Comparison of ENCODE assay signal across 11 cellular contexts in genomic region chr21:32578107-32578691, GRCh38. TPM values are rescaled to one million over a fixed set of nuclear protein-coding genes. Genes with fewer than 3 reads are reported as not detected.
DNase-seq lines count a peak whose midpoint lies in the region; ATAC-seq and TF ChIP-seq lines count a peak whose summit lies in the region.
"Had no signal": no experiment of that assay in that cellular context is flagged by ENCODE, and none has a peak within 500 bp of the region (broad histone marks: within the 10 kb centered on the region; RNA-seq: fewer than 3 reads in every experiment).

No MANE protein-coding gene starts in this region.

- H3K36me3 ChIP-seq in IMR-90 (ENCODE audit: control insufficient read depth, insufficient read depth, low read length) = no peaks in the 10 kb centered on the region

- POLR2A ChIA-PET in IMR-90 (lab: Charles Lee; ENCODE audit: unreplicated experiment) = no interaction called here
- POLR2A ChIA-PET in activated naive CD8-positive, alpha-beta T cell treated with anti-CD3 and anti-CD28 coated beads, Interleukin-2, amount 10 ng/mL, durations not matched to agents 7 days and 5 days (lab: Charles Lee) = no interaction called here
- POLR2A ChIA-PET in naive thymus-derived CD8-positive, alpha-beta T cell (lab: Charles Lee) = interaction anchor here (0.6 kb wide), 1 partner anchor 151 kb away, joined by 3 read pairs; no protein-coding TSS in a partner anchor

- no peak overlapping the region for H2BK20ac ChIP-seq in IMR-90 (ENCODE audit: low read depth, low read length)

- H3K4ac ChIP-seq in IMR-90 (ENCODE audit: low read depth, low read length) = no peak overlapping the region

- H2AFZ ChIP-seq in IMR-90 (replicated peaks; ENCODE audit: low read length, poor library complexity) = peak overlapping the region; percentile 14

- H3K14ac ChIP-seq in IMR-90 (replicated peaks; ENCODE audit: low read depth, low read length) = no peak overlapping the region

- H3K4me1 Mint-ChIP-seq in activated naive CD8-positive, alpha-beta T cell treated with anti-CD3 and anti-CD28 coated beads, Interleukin-2, amount 10 ng/mL, durations not matched to agents 7 days and 5 days = no peaks in the 10 kb centered on the region
- peaks cover 0 to 6% (median 0%) of the 10 kb centered on the region in 4 donors for H3K4me1 Mint-ChIP-seq in naive thymus-derived CD8-positive, alpha-beta T cell

- in situ Hi-C loops in IMR-90 (cut with MboI; ENCODE audit: low sequenced_read_pairs) = no loop called here

- no TSS peak for BruUV-seq in IMR-90 (replicated peaks; lab: Mats Ljungman, UMichigan)

- ATAC-seq in IMR-90 (ENCODE audit: low read depth) (peak; percentile 48; the same call in 1 of the 2 replicates), GM19023 (IDR thresholded peaks at IDR 0.05; ENCODE audit: unreplicated experiment) (no peak)
- ATAC-seq in activated naive CD8-positive, alpha-beta T cell treated with anti-CD3 and anti-CD28 coated beads, Interleukin-2, amount 10 ng/mL, durations not matched to agents 7 days and 5 days (ENCODE audit: low read depth) = peak; percentile 89
- ATAC-seq in naive thymus-derived CD8-positive, alpha-beta T cell = peak; percentile 46 to 89

- no peak overlapping the region for H3K9ac ChIP-seq in IMR-90 (ENCODE audit: low read depth, low read length)

- no peaks in the 10 kb centered on the region for H3K79me1 ChIP-seq in IMR-90 (ENCODE audit: low read depth in 1 of 2, low read length in 2 of 2)

- no peak overlapping the region for H2AK5ac ChIP-seq in IMR-90 (ENCODE audit: low read depth, low read length)

- intact Hi-C loops in IMR-90 (cut with micrococcal nuclease) = no loop called here

- TF ChIP-seq POLR2A in IMR-90 (IDR thresholded peaks at IDR 0.05; ENCODE audit: low read depth, low read length) = no peak

- no peak overlapping the region for H4K8ac ChIP-seq in IMR-90 (ENCODE audit: low read depth in 2 of 2, low read length in 2 of 2)

- no peaks in the 10 kb centered on the region for H3K9me3 ChIP-seq in IMR-90 (ENCODE audit: control insufficient read depth, insufficient read depth, low read length)

- H3K56ac ChIP-seq in IMR-90 (ENCODE audit: extremely low read depth, insufficient read depth, low read length) = no peak overlapping the region

- no peak overlapping the region for H3K23ac ChIP-seq in IMR-90 (ENCODE audit: low read depth, low read length)

- no peak overlapping the region for H2BK5ac ChIP-seq in IMR-90 (ENCODE audit: low read depth, low read length, poor library complexity, severe bottlenecking)

- no peak overlapping the region for H2BK120ac ChIP-seq in IMR-90 (ENCODE audit: low read depth, low read length)

- no peaks in the 10 kb centered on the region for H4K20me1 ChIP-seq in IMR-90 (ENCODE audit: insufficient read depth, low read length)

- TF ChIP-seq RAD21 in IMR-90 (IDR thresholded peaks at IDR 0.05; ENCODE audit: low read length) = peak; percentile 38

- H3K4me3 Mint-ChIP-seq in activated naive CD8-positive, alpha-beta T cell treated with anti-CD3 and anti-CD28 coated beads, Interleukin-2, amount 10 ng/mL, durations not matched to agents 7 days and 5 days = no peak overlapping the region
- H3K4me3 Mint-ChIP-seq in naive thymus-derived CD8-positive, alpha-beta T cell = no peak overlapping the region
- H3K4me3 Mint-ChIP-seq: T-helper 1 cell treated with Interleukin-12 subunit alpha and Interleukin-12 subunit beta and Interleukin-4 antibody, amounts not matched to agents 30 μg/mL and 1 μg/mL, for 36 hours had no signal

- H2BK15ac ChIP-seq in IMR-90 (ENCODE audit: low read depth, low read length) = no peak overlapping the region

- H3K18ac ChIP-seq in IMR-90 (ENCODE audit: low read depth, low read length) = no peak overlapping the region

- H3K27me3 ChIP-seq in IMR-90 (ENCODE audit: control insufficient read depth, insufficient read depth, low read length) = peaks cover 46% of the 10 kb centered on the region

- H3K27ac Mint-ChIP-seq in activated naive CD8-positive, alpha-beta T cell treated with anti-CD3 and anti-CD28 coated beads, Interleukin-2, amount 10 ng/mL, durations not matched to agents 7 days and 5 days = no peak overlapping the region
- peak overlapping the region in 2 of 10 donors; percentile 20 to 46 for H3K27ac Mint-ChIP-seq in naive thymus-derived CD8-positive, alpha-beta T cell
- H3K27ac Mint-ChIP-seq: T-helper 1 cell treated with Interleukin-12 subunit alpha and Interleukin-12 subunit beta and Interleukin-4 antibody, amounts not matched to agents 30 μg/mL and 1 μg/mL, for 36 hours had no signal

- no peak overlapping the region for H3K27ac ChIP-seq in IMR-90 (ENCODE audit: insufficient read depth, low read length)

- no peak overlapping the region for H3K4me2 ChIP-seq in IMR-90 (ENCODE audit: low read depth, low read length)

- no peak overlapping the region for H3K4me3 ChIP-seq in IMR-90 (ENCODE audit: insufficient read depth, low read depth, low read length)
- H3K4me3 ChIP-seq: lung had no signal

- dilution Hi-C loops in IMR-90 (cut with HindIII; ENCODE audit: low sequenced_read_pairs, unreplicated experiment) = no loop called here

- DNase-seq in NCI-H748 (lab: John Stamatoyannopoulos, UW; ENCODE audit: unreplicated experiment) = peak; percentile 47
- no peak for DNase-seq in NCI-H748 treated with DMSO at 0.1 percent for 48 hours (lab: John Stamatoyannopoulos, UW)
- DNase-seq in IMR-90 = peak; percentile 9
- DNase-seq in activated naive CD8-positive, alpha-beta T cell treated with anti-CD3 and anti-CD28 coated beads, Interleukin-2, amount 10 ng/mL, durations not matched to agents 7 days and 5 days = peak; percentile 46
- DNase-seq in naive thymus-derived CD8-positive, alpha-beta T cell = peak in 3 of 10 donors; percentile 6 to 24 (median 9)
- no peak for DNase-seq in anterior cingulate cortex (lab: John Stamatoyannopoulos, UW)
- DNase-seq in NAMALWA (ENCODE audit: low spot score) = no peak
- DNase-seq: AML-193 had no signal

- H4K91ac ChIP-seq in IMR-90 (ENCODE audit: insufficient read depth, low read depth, low read length) = no peak overlapping the region

- 44% methylated on average over 6 of the region's 15 CpGs; no CpG with 5 or more reads in 1 of the 2 experiments for WGBS in IMR-90 (ENCODE audit: extremely low coverage in 2 of 2, insufficient read length in 1 of 2), 2 experiments

- H3K9me1 ChIP-seq in IMR-90 (ENCODE audit: insufficient read depth, low read length) = no peaks in the 10 kb centered on the region

- no peak overlapping the region for H2AK9ac ChIP-seq in IMR-90 (replicated peaks; ENCODE audit: low read depth, low read length, poor library complexity)

- peaks cover 2% of the 10 kb centered on the region for H3K27me3 Mint-ChIP-seq in activated naive CD8-positive, alpha-beta T cell treated with anti-CD3 and anti-CD28 coated beads, Interleukin-2, amount 10 ng/mL, durations not matched to agents 7 days and 5 days
- peaks cover 0 to 4% (median 0%) of the 10 kb centered on the region in 5 donors for H3K27me3 Mint-ChIP-seq in naive thymus-derived CD8-positive, alpha-beta T cell

- H3K36me3 Mint-ChIP-seq in activated naive CD8-positive, alpha-beta T cell treated with anti-CD3 and anti-CD28 coated beads, Interleukin-2, amount 10 ng/mL, durations not matched to agents 7 days and 5 days = no peaks in the 10 kb centered on the region
- H3K36me3 Mint-ChIP-seq in naive thymus-derived CD8-positive, alpha-beta T cell = no peaks in the 10 kb centered on the region

- H4K5ac ChIP-seq in IMR-90 (ENCODE audit: low read depth, low read length) = no peak overlapping the region

- TF ChIP-seq CTCF in IMR-90 (conservative IDR thresholded peaks at IDR 0.05; ENCODE audit: low read depth, low read length) = peak; percentile 30; the same call in 1 of the 2 replicates

- H3K4me1 ChIP-seq in IMR-90 (ENCODE audit: control insufficient read depth, insufficient read depth, low read length) = no peaks in the 10 kb centered on the region

- H3K9me3 Mint-ChIP-seq in activated naive CD8-positive, alpha-beta T cell treated with anti-CD3 and anti-CD28 coated beads, Interleukin-2, amount 10 ng/mL, durations not matched to agents 7 days and 5 days = no peaks in the 10 kb centered on the region
- no peaks in the 10 kb centered on the region for H3K9me3 Mint-ChIP-seq in naive thymus-derived CD8-positive, alpha-beta T cell
- H3K9me3 Mint-ChIP-seq: T-helper 1 cell treated with Interleukin-12 subunit alpha and Interleukin-12 subunit beta and Interleukin-4 antibody, amounts not matched to agents 30 μg/mL and 1 μg/mL, for 36 hours had no signal

- CTCF ChIA-PET in IMR-90 (lab: Yijun Ruan, JAX) = no interaction called here

TF ChIP-seq in IMR-90, 13 proteins besides CTCF, POLR2A, EP300 and RAD21 (continues in another document):
- TF ChIP-seq MXI1 (IDR thresholded peaks at IDR 0.05; ENCODE audit: borderline replicate concordance, low read depth, low read length) = no peak
- no peak for TF ChIP-seq CEBPB (IDR thresholded peaks at IDR 0.05; ENCODE audit: low read depth, low read length)
- no peak for TF ChIP-seq RFX5 (IDR thresholded peaks at IDR 0.05; ENCODE audit: low read depth, low read length)
- TF ChIP-seq NFE2L2 (IDR thresholded peaks at IDR 0.05; ENCODE audit: low read depth, low read length) = no peak

RNA-seq across cellular contexts. Expression of gene TCP10L, which starts 7.1 kb away (rescaled TPM):
- total RNA-seq in IMR-90 (2012; rRNA removed) = not detected in 2 replicates
- polyA plus RNA-seq in IMR-90 (2012; rRNA removed) = 0.09 TPM in 1 of 2 replicates, not detected in the other
- not detected in 2 replicates for polyA plus RNA-seq in IMR-90 (2012; cell fraction: cytosol; rRNA removed)
- 0.03 and 0.09 TPM in 2 replicates for polyA plus RNA-seq in IMR-90 (2012; cell fraction: nucleus; rRNA removed; ENCODE audit: low replicate concordance)
- total RNA-seq in activated naive CD8-positive, alpha-beta T cell treated with anti-CD3 and anti-CD28 coated beads, Interleukin-2, amount 10 ng/mL, durations not matched to agents 7 days and 5 days = 1 to 10 TPM in 1 of 2 experiments, under 1 TPM in 1; 0.23 to 1.1 TPM
- total RNA-seq in naive thymus-derived CD8-positive, alpha-beta T cell = under 1 TPM; 0.42 to 0.91 TPM
- under 1 TPM in 2 of 3 donors, not detected in 1; 0.33 to 0.35 TPM for polyA plus RNA-seq in naive thymus-derived CD8-positive, alpha-beta T cell

RNA-seq across cellular contexts. Expression of gene CFAP298, which starts 34.0 kb away (rescaled TPM):
- total RNA-seq in IMR-90 (2012; rRNA removed) = 8.1 and 16.1 TPM in 2 replicates
- 25.7 and 28.1 TPM in 2 replicates for polyA plus RNA-seq in IMR-90 (2012; rRNA removed)
- 18.2 and 22.3 TPM in 2 replicates for polyA plus RNA-seq in IMR-90 (2012; cell fraction: cytosol; rRNA removed)
- polyA plus RNA-seq in IMR-90 (2012; cell fraction: nucleus; rRNA removed; ENCODE audit: low replicate concordance) = 17.4 and 29.5 TPM in 2 replicates
- 10 to 100 TPM; 33.8 to 36.2 TPM for total RNA-seq in activated naive CD8-positive, alpha-beta T cell treated with anti-CD3 and anti-CD28 coated beads, Interleukin-2, amount 10 ng/mL, durations not matched to agents 7 days and 5 days
- total RNA-seq in naive thymus-derived CD8-positive, alpha-beta T cell = 10 to 100 TPM; 35.0 to 36.6 TPM
- 10 to 100 TPM; 59.4 to 64.2 (median 62.3) TPM for polyA plus RNA-seq in naive thymus-derived CD8-positive, alpha-beta T cell

Comparison
In these comparisons a context has a peak if more than half of its experiments do, and no peak if none do; other contexts are left out.
1. DNase-seq: peak in NCI-H748 (single experiment), IMR-90 (single experiment) and activated naive CD8-positive, alpha-beta T cell treated with anti-CD3 and anti-CD28 coated beads, Interleukin-2, amount 10 ng/mL, durations not matched to agents 7 days and 5 days (single experiment); none in NCI-H748 treated with DMSO at 0.1 percent for 48 hours (single experiment), anterior cingulate cortex (0 of 58) and NAMALWA (single experiment).